In genomic region chr1:121148489-121149190, GRCh38 we compare ENCODE assay signal across 9 cellular contexts. TPM values are rescaled to one million over a fixed set of nuclear protein-coding genes. Genes with fewer than 3 reads are reported as not detected.
DNase-seq lines count a peak whose midpoint lies in the region; ATAC-seq, FAIRE-seq and TF ChIP-seq lines count a peak whose summit lies in the region.
"Not testable (repeated sequence)": the region's sequence is repeated elsewhere in the genome, so short reads cannot be mapped to it uniquely, and the experiment has no call there.
"Had no signal": no experiment of that assay in that cellular context is flagged by ENCODE, and none has a peak within 500 bp of the region (broad histone marks: within the 10 kb centered on the region; RNA-seq: fewer than 3 reads in every experiment).

No MANE protein-coding gene starts in this region.

- H3K27me3 Mint-ChIP-seq in T-helper 17 cell: not testable (repeated sequence)

- 0% methylated on average over 1 of the region's 9 CpGs for WGBS in GM12878 (ENCODE audit: insufficient coverage, insufficient replicate concordance, low lambda C conversion rate, missing lambda C conversion rate)
- WGBS in heart left ventricle, 4 donors: 0% methylated on average over 2 of the region's 9 CpGs
- 0% methylated on average over 2 of the region's 9 CpGs for WGBS in right lobe of liver (ENCODE audit: insufficient coverage, low coverage, low lambda C conversion rate, missing lambda C conversion rate)
- 0 to 2% methylated on average over 1 to 2 of the region's 9 CpGs for WGBS in aorta, 2 donors

- not testable (repeated sequence) for BruUV-seq in GM12878 (replicated peaks; lab: Mats Ljungman, UMichigan)

- not testable (repeated sequence) for H2AFZ ChIP-seq in GM12878 (ENCODE audit: control insufficient read depth, low read depth, low read length)

- TF ChIP-seq RAD21 in GM12878 (IDR thresholded peaks at IDR 0.05; ENCODE audit: insufficient read depth, low read depth, low read length): not testable (repeated sequence)

- H3K4me3 ChIP-seq in GM12878; heart left ventricle; right lobe of liver; aorta (ENCODE audit: low read length in 2 of 2): not testable (repeated sequence)

- in situ Hi-C loops in GM12878 (cut with MboI): not testable (repeated sequence)

- ATAC-seq in GM18858 (IDR thresholded peaks at IDR 0.05; ENCODE audit: unreplicated experiment) (peak; percentile 51), HG03432 (IDR thresholded peaks at IDR 0.05; ENCODE audit: unreplicated experiment) (peak; percentile 54), T-helper 17 cell (peak; percentile 67), GM12878 (peak; percentile 77), heart left ventricle (peak in 3 of 4 donors; percentile 64 to 74 (median 71)), right lobe of liver (peak; percentile 92 to 97 (median 96)), sciatic nerve (peak; percentile 88), aorta (ENCODE audit: low FRiP score) (peak; percentile 90)

- CTCF ChIA-PET in GM12878 (lab: Yijun Ruan, JAX): not testable (repeated sequence)

- not testable (repeated sequence) for FAIRE-seq in GM12878 (lab: Jason Lieb, UNC)

- not testable (repeated sequence) for TF ChIP-seq EP300 in GM12878 (IDR thresholded peaks at IDR 0.05; ENCODE audit: borderline replicate concordance in 1 of 2, control insufficient read depth in 1 of 2, low read depth in 2 of 2, low read length in 2 of 2)

- intact Hi-C loops in GM12878 (cut with micrococcal nuclease; ENCODE audit: unreplicated experiment); heart left ventricle (cut with DNase I); right lobe of liver (cut with DNase I); sciatic nerve (cut with DNase I); aorta (cut with DNase I): not testable (repeated sequence)

- SMC1A ChIA-PET in GM12878 (lab: Charles Lee; ENCODE audit: uncharacterized antibody, unreplicated experiment): not testable (repeated sequence)

- H3K4me3 Mint-ChIP-seq in T-helper 17 cell: not testable (repeated sequence)

- not testable (repeated sequence) for TF ChIP-seq POLR2A in GM12878 (IDR thresholded peaks at IDR 0.05; ENCODE audit: low read depth, low read length); heart left ventricle (IDR thresholded peaks at IDR 0.05); right lobe of liver (IDR thresholded peaks at IDR 0.05)

- not testable (repeated sequence) for H3K79me2 ChIP-seq in GM12878 (ENCODE audit: control insufficient read depth, insufficient read depth, low read length)

- H4K20me1 ChIP-seq in GM12878 (ENCODE audit: control insufficient read depth, insufficient read depth): not testable (repeated sequence)

- RAD21 ChIA-PET in GM12878 (lab: Charles Lee; ENCODE audit: unreplicated experiment): not testable (repeated sequence)

- TF ChIP-seq CTCF in GM12878 (IDR thresholded peaks at IDR 0.05 in 2 of 3, conservative IDR thresholded peaks at IDR 0.05 in 1 of 3; ENCODE audit: control insufficient read depth in 2 of 3, extremely low read depth in 1 of 3, insufficient read depth in 1 of 3, low read depth in 3 of 3, low read length in 3 of 3): not testable (repeated sequence)
- TF ChIP-seq CTCF in heart left ventricle (IDR thresholded peaks at IDR 0.05): peak in 3 of 12 donors; percentile 22 to 38 (median 25)
- TF ChIP-seq CTCF in right lobe of liver (IDR thresholded peaks at IDR 0.05): peak in 2 of 4 donors; percentile 14 to 24

- not testable (repeated sequence) for H3K9me3 ChIP-seq in T-helper 17 cell (ENCODE audit: control insufficient read depth, low read length, poor library complexity, severe bottlenecking); GM12878 (replicated peaks; ENCODE audit: control insufficient read depth, insufficient read depth, low read length); heart left ventricle; right lobe of liver; aorta (ENCODE audit: control insufficient read depth, low read length)

- POLR2A ChIA-PET in GM12878 (lab: Charles Lee): not testable (repeated sequence)

- not testable (repeated sequence) for H3K4me1 Mint-ChIP-seq in T-helper 17 cell

- not testable (repeated sequence) for H3K27me3 ChIP-seq in GM12878 (replicated peaks in 1 of 2; ENCODE audit: control insufficient read depth in 2 of 2, insufficient read depth in 2 of 2, low read length in 1 of 2); heart left ventricle; right lobe of liver; aorta (ENCODE audit: control insufficient read depth in 1 of 2, insufficient read depth in 2 of 2, low read length in 1 of 2)

- not testable (repeated sequence) for H3K4me2 ChIP-seq in GM12878 (ENCODE audit: control insufficient read depth, insufficient read depth)

- H3K4me1 ChIP-seq in GM12878 (ENCODE audit: control insufficient read depth, insufficient read depth, low read length); heart left ventricle; right lobe of liver; aorta (ENCODE audit: control insufficient read depth in 1 of 2, insufficient read depth in 2 of 2, low read length in 2 of 2): not testable (repeated sequence)

- not testable (repeated sequence) for DNase-seq in T-helper 17 cell; GM12878 (ENCODE audit: low read depth, low spot score); heart left ventricle; right lobe of liver; sciatic nerve (ENCODE audit: low spot score); aorta

- H3K36me3 ChIP-seq in GM12878 (ENCODE audit: control insufficient read depth in 2 of 2, insufficient read depth in 2 of 2, low read length in 1 of 2); heart left ventricle; right lobe of liver; aorta (ENCODE audit: control insufficient read depth in 1 of 2, insufficient read depth in 2 of 2, low read length in 1 of 2): not testable (repeated sequence)

- not testable (repeated sequence) for H3K36me3 Mint-ChIP-seq in T-helper 17 cell (ENCODE audit: low read depth)

- not testable (repeated sequence) for H3K27ac ChIP-seq in GM12878 (ENCODE audit: control insufficient read depth, insufficient read depth); heart left ventricle; right lobe of liver; aorta (ENCODE audit: low read depth in 1 of 2, low read length in 2 of 2)

- not testable (repeated sequence) for H3K9ac ChIP-seq in GM12878 (ENCODE audit: control insufficient read depth, insufficient read depth, low read length)

- H3K27ac Mint-ChIP-seq in T-helper 17 cell: not testable (repeated sequence)

RNA-seq across cellular contexts. Expression of gene FAM72B, which starts 35.5 kb away (rescaled TPM):
- total RNA-seq in T-helper 17 cell (1 to 10 TPM in 1 of 2 donors, under 1 TPM in 1; 0.35 to 2.2 TPM), GM12878 (2014; rRNA removed) (11.1 and 15.3 TPM in 2 replicates), GM12878 (2014; rRNA removed; fragmentation: Illumina TruSeq; extraction: Trizol) (18.7 and 18.8 TPM in 2 replicates), GM12878 (2021) (11.9 and 13.6 TPM in 2 replicates), heart left ventricle (1 to 10 TPM in 1 of 9 donors, under 1 TPM in 5, not detected in 3; 0.20 to 2.1 (median 0.56) TPM), right lobe of liver (under 1 TPM in 4 of 6 experiments, not detected in 2; 0.38 to 0.68 (median 0.64) TPM), sciatic nerve (0.89 TPM), aorta (1 to 10 TPM in 1 of 2 donors, under 1 TPM in 1; 0.78 to 1.1 TPM)
- total RNA-seq in GM12878 (2013; cell fraction: nucleolus; rRNA removed): 7.6 and 13.5 TPM in 2 replicates
- 4.1 TPM for polyA plus RNA-seq in GM12878 (2011; ENCODE audit: low read depth)
- polyA plus RNA-seq in GM12878 (2011; rRNA removed) (37.8 and 65.2 TPM in 2 replicates), GM12878 (2014; fragmentation: Illumina TruSeq; extraction: Trizol) (25.9 and 31.3 TPM in 2 replicates), GM12878 (2014; fragmentation: Nextera tagmentation; extraction: Ambion mirVana) (1 to 10 TPM; 7.3 to 9.9 TPM), GM12878 (2014; rRNA removed) (13.0 and 16.1 TPM in 2 replicates), GM12878 (2016; fragmentation: Nextera tagmentation; extraction: Ambion mirVana) (10 to 100 TPM; 22.1 to 25.4 TPM), heart left ventricle (under 1 TPM in 1 of 2 donors, not detected in 1; 0.14 TPM), aorta (under 1 TPM in 1 of 2 donors, not detected in 1; 0.23 TPM)
- 18.0 and 22.4 TPM in 2 replicates for polyA plus RNA-seq in GM12878 (2011; cell fraction: cytosol; rRNA removed)
- 22.5 and 30.2 TPM in 2 replicates for polyA plus RNA-seq in GM12878 (2011; cell fraction: nucleus; rRNA removed)
- polyA plus RNA-seq in GM12878 (2012): 5.8 and 11.4 TPM in 2 replicates
- polyA minus RNA-seq in GM12878 (2011; rRNA and poly(A)+ RNA removed): 57.1 and 61.5 TPM in 2 replicates
- 14.4 and 19.5 TPM in 2 replicates for polyA minus RNA-seq in GM12878 (2011; cell fraction: cytosol; rRNA and poly(A)+ RNA removed)
- 23.9 and 31.6 TPM in 2 replicates for polyA minus RNA-seq in GM12878 (2011; cell fraction: nucleus; rRNA and poly(A)+ RNA removed)
- total RNA-seq: CD4-positive, alpha-beta memory T cell had no signal

RNA-seq across cellular contexts. Expression of gene SRGAP2C, which starts 36.1 kb away (rescaled TPM):
- total RNA-seq in T-helper 17 cell: 10 to 100 TPM; 19.7 to 31.7 TPM
- 3.1 and 3.3 TPM in 2 replicates for total RNA-seq in GM12878 (2013; cell fraction: nucleolus; rRNA removed)
- 1.7 and 2.4 TPM in 2 replicates for total RNA-seq in GM12878 (2014; rRNA removed)
- 2.3 TPM in 2 replicates for total RNA-seq in GM12878 (2014; rRNA removed; fragmentation: Illumina TruSeq; extraction: Trizol)
- total RNA-seq in GM12878 (2021): 6.0 and 7.6 TPM in 2 replicates
- polyA plus RNA-seq in GM12878 (2011; ENCODE audit: low read depth): 0.73 TPM
- 3.5 and 4.0 TPM in 2 replicates for polyA plus RNA-seq in GM12878 (2011; rRNA removed)
- 1.5 and 2.7 TPM in 2 replicates for polyA plus RNA-seq in GM12878 (2011; cell fraction: cytosol; rRNA removed)
- 2.2 and 2.9 TPM in 2 replicates for polyA plus RNA-seq in GM12878 (2011; cell fraction: nucleus; rRNA removed)
- 1.2 and 1.8 TPM in 2 replicates for polyA plus RNA-seq in GM12878 (2012)
- 1.7 and 2.3 TPM in 2 replicates for polyA plus RNA-seq in GM12878 (2014; fragmentation: Illumina TruSeq; extraction: Trizol)
- 1 to 10 TPM in 1 of 2 experiments, under 1 TPM in 1; 0.82 to 1.4 TPM for polyA plus RNA-seq in GM12878 (2014; fragmentation: Nextera tagmentation; extraction: Ambion mirVana)
- 1.0 and 1.2 TPM in 2 replicates for polyA plus RNA-seq in GM12878 (2014; rRNA removed)
- 1 to 10 TPM; 2.3 to 2.6 TPM for polyA plus RNA-seq in GM12878 (2016; fragmentation: Nextera tagmentation; extraction: Ambion mirVana)
- 4.6 and 8.3 TPM in 2 replicates for polyA minus RNA-seq in GM12878 (2011; rRNA and poly(A)+ RNA removed)
- 2.4 and 9.0 TPM in 2 replicates for polyA minus RNA-seq in GM12878 (2011; cell fraction: cytosol; rRNA and poly(A)+ RNA removed)
- polyA minus RNA-seq in GM12878 (2011; cell fraction: nucleus; rRNA and poly(A)+ RNA removed): 3.4 and 4.5 TPM in 2 replicates
- 10 to 100 TPM in 4 of 9 donors, 1 to 10 TPM in 5; 5.5 to 23.2 (median 8.9) TPM for total RNA-seq in heart left ventricle
- 1 to 10 TPM; 2.2 to 4.4 TPM for polyA plus RNA-seq in heart left ventricle
- total RNA-seq in right lobe of liver: 1 to 10 TPM; 3.7 to 7.3 (median 5.4) TPM
- total RNA-seq in sciatic nerve: 69.9 TPM
- 10 to 100 TPM; 37.3 to 42.7 TPM for total RNA-seq in aorta
- polyA plus RNA-seq in aorta: 1 to 10 TPM; 4.4 to 6.7 TPM
